Comparison of ENCODE assay signal across 16 cellular contexts in the genomic region with DNA sequence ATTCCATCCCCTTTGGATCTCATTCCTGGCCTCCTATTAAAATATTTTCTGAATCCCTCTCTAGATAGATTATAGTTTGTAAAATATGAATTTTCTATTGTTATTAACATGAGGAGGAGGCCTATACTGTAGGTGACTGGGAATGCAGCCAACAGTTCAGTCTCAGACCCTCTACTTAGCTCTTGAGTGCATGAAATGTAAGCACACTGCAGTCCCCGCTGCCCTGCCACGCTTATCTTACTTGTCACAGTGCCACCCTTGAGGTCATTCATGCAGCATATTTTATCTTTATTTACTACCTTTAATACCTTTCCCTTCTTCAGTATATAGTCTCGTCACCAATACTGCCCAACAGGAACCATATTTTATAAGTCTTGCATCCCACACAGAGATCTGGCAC.
DNase-seq lines count a peak whose midpoint lies in the region; ATAC-seq and TF ChIP-seq lines count a peak whose summit lies in the region.
"Had no signal": no experiment of that assay in that cellular context is flagged by ENCODE, and none has a peak within 500 bp of the region (broad histone marks: within the 10 kb centered on the region; RNA-seq: fewer than 3 reads in every experiment).

No MANE protein-coding gene starts in this region.

- H3K27ac ChIP-seq in heart left ventricle = peak overlapping the region in 8 of 12 donors; percentile 3 to 65 (median 32)
- H3K27ac ChIP-seq: BLaER1 treated with 17β-estradiol and CSF1 and Interleukin-3, amounts not matched to agents 10 nM and 100 nM had no signal

- 50 to 65% (median 53%) methylated on average over 3 of the region's 3 CpGs for WGBS in heart left ventricle, 4 donors

- peak; percentile 42 for DNase-seq in NCI-H1092 treated with DMSO at 0.1 percent for 48 hours (lab: John Stamatoyannopoulos, UW)
- no peak for DNase-seq in NCI-H1092 (lab: John Stamatoyannopoulos, UW)
- peak; percentile 22 for DNase-seq in BE2C
- DNase-seq in NCI-H1436 treated with DMSO at 0.1 percent for 48 hours (lab: John Stamatoyannopoulos, UW) = peak; percentile 16
- peak in 4 of 5 donors; percentile 29 to 39 (median 35) for DNase-seq in heart left ventricle
- no peak for DNase-seq in pons (ENCODE audit: low spot score)
- DNase-seq in H4 (ENCODE audit: low spot score) = no peak
- DNase-seq: 8988T, H9, Kasumi-1, NCI-H1694, NCI-H69, SHP77 had no signal

- no peak for TF ChIP-seq POLR2A in heart left ventricle (IDR thresholded peaks at IDR 0.05)

- no peak for TF ChIP-seq CTCF in BE2C (IDR thresholded peaks at IDR 0.05; ENCODE audit: low read depth, low read length)
- no peak for TF ChIP-seq CTCF in heart left ventricle (IDR thresholded peaks at IDR 0.05)

- H3K27me3 ChIP-seq in BE2C (no peaks in the 10 kb centered on the region), heart left ventricle (no peaks in the 10 kb centered on the region)
- H3K27me3 ChIP-seq: BLaER1 treated with 17β-estradiol and CSF1 and Interleukin-3, amounts not matched to agents 10 nM and 100 nM had no signal

- peaks cover 3% of the 10 kb centered on the region for H3K4me1 ChIP-seq in BE2C
- peaks cover 0 to 58% (median 12%) of the 10 kb centered on the region in 12 donors for H3K4me1 ChIP-seq in heart left ventricle

- H3K9me3 ChIP-seq in BE2C (no peaks in the 10 kb centered on the region), heart left ventricle (no peaks in the 10 kb centered on the region)

- intact Hi-C loops in heart left ventricle (cut with DNase I) = loop anchor here in 1 of 10 donors (10.0 kb wide), 1 partner anchor 66 kb away; no protein-coding TSS in a partner anchor

- no peaks in the 10 kb centered on the region for H3K36me3 ChIP-seq in BE2C
- peaks cover 0 to 20% (median 7%) of the 10 kb centered on the region in 9 donors for H3K36me3 ChIP-seq in heart left ventricle

- peak; percentile 68 to 81 (median 74) for ATAC-seq in heart left ventricle
- ATAC-seq in HG03457 (IDR thresholded peaks at IDR 0.05; ENCODE audit: unreplicated experiment) = no peak
- ATAC-seq: Panc1 had no signal

- no peak overlapping the region for H3K4me3 ChIP-seq in BE2C (ENCODE audit: low read depth, low read length)
- H3K4me3 ChIP-seq in heart left ventricle = no peak overlapping the region
- H3K4me3 ChIP-seq: BLaER1 treated with 17β-estradiol and CSF1 and Interleukin-3, amounts not matched to agents 10 nM and 100 nM had no signal

Comparison
In these comparisons a context has a peak if more than half of its experiments do, and no peak if none do; other contexts are left out.
1. DNase-seq: peak in NCI-H1092 treated with DMSO at 0.1 percent for 48 hours (single experiment), BE2C (single experiment), NCI-H1436 treated with DMSO at 0.1 percent for 48 hours (single experiment) and heart left ventricle (4 of 5); none in NCI-H1092 (single experiment), pons (single experiment) and H4 (single experiment).